ENCODE assay signal across 22 cellular contexts in genomic region chr10:123742751-123743440, GRCh38.
DNase-seq lines count a peak whose midpoint lies in the region; ATAC-seq and TF ChIP-seq lines count a peak whose summit lies in the region.
"Had no signal": no experiment of that assay in that cellular context is flagged by ENCODE, and none has a peak within 500 bp of the region (broad histone marks: within the 10 kb centered on the region; RNA-seq: fewer than 3 reads in every experiment).

No MANE protein-coding gene starts in this region.

- H3K9ac ChIP-seq in SK-N-SH (no peak overlapping the region), neural cell (ENCODE audit: low read length) (peak overlapping the region; percentile 7)

- H3K4me2 ChIP-seq in SK-N-SH: no peak overlapping the region
- H3K4me2 ChIP-seq in neural cell (ENCODE audit: low read length): no peak overlapping the region

- H3K36me3 ChIP-seq in SK-N-SH (replicated peaks in 1 of 2; ENCODE audit: control insufficient read depth in 1 of 2, insufficient read depth in 2 of 2, low read length in 1 of 2) (no peaks in the 10 kb centered on the region), neural cell (ENCODE audit: insufficient read depth, low read length) (no peaks in the 10 kb centered on the region)

- no peak overlapping the region for H3K27ac ChIP-seq in SK-N-SH (ENCODE audit: low read depth in 2 of 2, low read length in 1 of 2)
- H3K27ac ChIP-seq in neural cell (ENCODE audit: low read length): peak overlapping the region; percentile 61
- H3K27ac ChIP-seq in foreskin keratinocyte: no peak overlapping the region
- H3K27ac ChIP-seq: 22Rv1, SK-N-MC had no signal

- TF ChIP-seq RAD21 in SK-N-SH (IDR thresholded peaks at IDR 0.05; ENCODE audit: low read length) (no peak), neural cell (conservative IDR thresholded peaks at IDR 0.05) (no peak)

- H3K9me3 Mint-ChIP-seq in MCF 10A (ENCODE audit: unreplicated experiment): no peaks in the 10 kb centered on the region
- H3K9me3 Mint-ChIP-seq: CD4-positive, alpha-beta T cell; T-cell had no signal

- intact Hi-C loops in MCF 10A (cut with micrococcal nuclease): no loop called here

- peaks cover 6% of the 10 kb centered on the region for H3K4me1 Mint-ChIP-seq in MCF 10A (ENCODE audit: insufficient read depth, unreplicated experiment)
- H3K4me1 Mint-ChIP-seq: T-cell had no signal

- POLR2A ChIA-PET in SK-N-SH (lab: Yijun Ruan, JAX) (interaction anchor here (0.9 kb wide), 1 partner anchor 25 kb away, joined by 4 read pairs; no protein-coding TSS in a partner anchor), MCF 10A (lab: Yijun Ruan, JAX) (no interaction called here)

- H3K27ac Mint-ChIP-seq in MCF 10A (ENCODE audit: low read depth, unreplicated experiment): no peak overlapping the region
- H3K27ac Mint-ChIP-seq: CD4-positive, alpha-beta T cell; T-cell had no signal

- H2AFZ ChIP-seq in SK-N-SH (ENCODE audit: low read depth) (no peak overlapping the region), neural cell (ENCODE audit: low read depth, low read length) (no peak overlapping the region)

- no peak overlapping the region for H3K4me3 Mint-ChIP-seq in MCF 10A (ENCODE audit: unreplicated experiment)
- H3K4me3 Mint-ChIP-seq: CD4-positive, alpha-beta T cell; T-cell had no signal

- H3K9me3 ChIP-seq in SK-N-SH: no peaks in the 10 kb centered on the region
- H3K9me3 ChIP-seq in neural cell (ENCODE audit: low read length): no peaks in the 10 kb centered on the region
- H3K9me3 ChIP-seq: Caco-2 had no signal

- peak in 2 of 3 experiments; percentile 8 to 25 for DNase-seq in NCI-H1417 (lab: John Stamatoyannopoulos, UW)
- no peak for DNase-seq in NCI-H1417 treated with DMSO at 0.1 percent for 48 hours (lab: John Stamatoyannopoulos, UW)
- peak; percentile 32 for DNase-seq in ELF-1 (ENCODE audit: low read depth, low spot score)
- peak; percentile 61 for DNase-seq in SK-N-SH
- no peak for DNase-seq in foreskin keratinocyte
- no peak for DNase-seq in MCF 10A (ENCODE audit: unreplicated experiment)
- no peak for DNase-seq in stimulated activated CD4-positive, alpha-beta T cell treated with anti-CD3 and anti-CD28 coated beads, Interleukin-2, amount 100 ng/mL, for 24 hours
- DNase-seq: AML-193; Caco-2; CD4-positive, alpha-beta T cell; HCEC 1CT; NCI-H1105; NCI-H187; NCI-H446; NCI-H69; OCI-M1; Right ventricle myocardium superior; T-cell had no signal

- peaks cover 23% of the 10 kb centered on the region for H3K27me3 Mint-ChIP-seq in MCF 10A (ENCODE audit: insufficient read depth, unreplicated experiment)

- H3K36me3 Mint-ChIP-seq in MCF 10A (ENCODE audit: insufficient read depth, unreplicated experiment): no peaks in the 10 kb centered on the region
- H3K36me3 Mint-ChIP-seq: T-cell had no signal

- TF ChIP-seq CTCF in SK-N-SH (IDR thresholded peaks at IDR 0.05): no peak
- no peak for TF ChIP-seq CTCF in neural cell (IDR thresholded peaks at IDR 0.05; ENCODE audit: poor library complexity, severe bottlenecking)
- no peak for TF ChIP-seq CTCF in foreskin keratinocyte (conservative IDR thresholded peaks at IDR 0.05)
- no peak for TF ChIP-seq CTCF in MCF 10A (IDR thresholded peaks at IDR 0.05; ENCODE audit: unreplicated experiment)

- H3F3A ChIP-seq in SK-N-SH (replicated peaks; ENCODE audit: insufficient read depth) (no peaks in the 10 kb centered on the region), neural cell (ENCODE audit: insufficient read depth, low read length, poor library complexity, severe bottlenecking) (no peaks in the 10 kb centered on the region)

- ATAC-seq in foreskin keratinocyte: no peak
- ATAC-seq: K562, T-cell had no signal

- WGBS in SK-N-SH (ENCODE audit: low lambda C conversion rate): 36% methylated on average over 9 of the region's 10 CpGs

- no peaks in the 10 kb centered on the region for H3K9me2 ChIP-seq in SK-N-SH
- no peaks in the 10 kb centered on the region for H3K9me2 ChIP-seq in neural cell (ENCODE audit: insufficient read depth, low read length)

- H3K27me3 ChIP-seq in SK-N-SH (ENCODE audit: insufficient read depth) (no peaks in the 10 kb centered on the region), neural cell (ENCODE audit: insufficient read depth, low read depth, low read length) (no peaks in the 10 kb centered on the region), foreskin keratinocyte (no peaks in the 10 kb centered on the region)

- H3K4me3 ChIP-seq in SK-N-SH (ENCODE audit: low read depth in 2 of 2, low read length in 1 of 2) (no peak overlapping the region), neural cell (ENCODE audit: low read length) (peak overlapping the region; percentile 41)
- H3K4me3 ChIP-seq: K562, SK-N-MC had no signal

- peaks cover 0 to 24% of the 10 kb centered on the region in 2 experiments; a peak in 2 of 4 replicates for H3K4me1 ChIP-seq in SK-N-SH (ENCODE audit: control insufficient read depth in 1 of 2, insufficient read depth in 2 of 2, low read depth in 1 of 2, low read length in 1 of 2)
- H3K4me1 ChIP-seq in foreskin keratinocyte: no peaks in the 10 kb centered on the region
- H3K4me1 ChIP-seq: Caco-2 had no signal

- H4K20me1 ChIP-seq in SK-N-SH (ENCODE audit: insufficient read depth) (no peaks in the 10 kb centered on the region), neural cell (ENCODE audit: insufficient read depth) (no peaks in the 10 kb centered on the region)

- no TSS peak for BruUV-seq in MCF 10A (replicated peaks; lab: Mats Ljungman, UMichigan)

- no peaks in the 10 kb centered on the region for H3K79me2 ChIP-seq in SK-N-SH (ENCODE audit: insufficient read depth)
- no peaks in the 10 kb centered on the region for H3K79me2 ChIP-seq in neural cell (replicated peaks; ENCODE audit: insufficient read depth, low read length)

- CTCF ChIA-PET in SK-N-SH (lab: Yijun Ruan, JAX) (interaction anchor here (0.7 kb wide), 1 partner anchor 54 kb away, joined by 3 read pairs; no protein-coding TSS in a partner anchor), MCF 10A (lab: Yijun Ruan, JAX) (no interaction called here)

- no peak for TF ChIP-seq EP300 in SK-N-SH (IDR thresholded peaks at IDR 0.05; ENCODE audit: borderline replicate concordance in 1 of 2, low read depth in 1 of 2, low read length in 1 of 2)
- peak; percentile 46 for TF ChIP-seq EP300 in neural cell (conservative IDR thresholded peaks at IDR 0.05; ENCODE audit: poor library complexity, severe bottlenecking)

TF ChIP-seq in SK-N-SH, 30 proteins besides CTCF, POLR2A, EP300 and RAD21 (continues in another document):
- TF ChIP-seq MXI1 (IDR thresholded peaks at IDR 0.05; ENCODE audit: low read depth, low read length): peak; percentile 67; the same call in 1 of the 2 replicates
- no peak for TF ChIP-seq NFIC (IDR thresholded peaks at IDR 0.05; ENCODE audit: borderline replicate concordance)
- TF ChIP-seq JUND (IDR thresholded peaks at IDR 0.05): no peak
- no peak for TF ChIP-seq SMC3 (IDR thresholded peaks at IDR 0.05; ENCODE audit: low read depth, low read length)
- TF ChIP-seq NRF1 (IDR thresholded peaks at IDR 0.05; ENCODE audit: low read depth, low read length): no peak
- TF ChIP-seq GABPA (IDR thresholded peaks at IDR 0.05; ENCODE audit: low read depth): no peak
- no peak for TF ChIP-seq MAX (IDR thresholded peaks at IDR 0.05; ENCODE audit: low read depth)
- TF ChIP-seq GATA2 (CRISPR knock-in tag; IDR thresholded peaks at IDR 0.05): peak; percentile 34; the same call in 1 of the 2 replicates

TF ChIP-seq in neural cell, 6 proteins besides CTCF, POLR2A, EP300 and RAD21:
- TF ChIP-seq REST (IDR thresholded peaks at IDR 0.05; ENCODE audit: borderline replicate concordance) (no peak), TAF1 (IDR thresholded peaks at IDR 0.05; ENCODE audit: low read depth) (no peak), SMC3 (conservative IDR thresholded peaks at IDR 0.05; ENCODE audit: poor library complexity) (no peak), MXI1 (conservative IDR thresholded peaks at IDR 0.05; ENCODE audit: poor library complexity, severe bottlenecking) (no peak), POLR2AphosphoS5 (IDR thresholded peaks at IDR 0.05) (peak; percentile 52), EZH2 (IDR thresholded peaks at IDR 0.05; ENCODE audit: borderline replicate concordance, insufficient read depth, low read length, poor library complexity, severe bottlenecking) (no peak)

Comparison
In these comparisons a context has a peak if more than half of its experiments do, and no peak if none do; other contexts are left out.
1. DNase-seq: peak in NCI-H1417 (2 of 3), ELF-1 (single experiment) and SK-N-SH (single experiment); none in NCI-H1417 treated with DMSO at 0.1 percent for 48 hours (single experiment), foreskin keratinocyte (0 of 2), MCF 10A (single experiment) and stimulated activated CD4-positive, alpha-beta T cell treated with anti-CD3 and anti-CD28 coated beads, Interleukin-2, amount 100 ng/mL, for 24 hours (0 of 2).